ENCODE assay signal across 17 cellular contexts in genomic region chr3:115685097-115685496, GRCh38.
DNase-seq lines count a peak whose midpoint lies in the region; ATAC-seq and TF ChIP-seq lines count a peak whose summit lies in the region.
"Had no signal": no experiment of that assay in that cellular context is flagged by ENCODE, and none has a peak within 500 bp of the region (broad histone marks: within the 10 kb centered on the region; RNA-seq: fewer than 3 reads in every experiment).

No MANE protein-coding gene starts in this region.

- H3K36me3 Mint-ChIP-seq in progenitor cell of endocrine pancreas (ENCODE audit: insufficient read depth): no peaks in the 10 kb centered on the region

- H3K36me3 ChIP-seq in mammary epithelial cell (ENCODE audit: insufficient read depth, low read length): no peaks in the 10 kb centered on the region
- H3K36me3 ChIP-seq: esophagus muscularis mucosa, MG63 had no signal

- no peaks in the 10 kb centered on the region for H4K20me1 ChIP-seq in mammary epithelial cell (ENCODE audit: insufficient read depth, low read length)

- in situ Hi-C loops in mammary epithelial cell (cut with MboI; ENCODE audit: low sequenced_read_pairs in 2 of 2): loop anchor here in 1 of 2 donors (25.0 kb wide), 2 partner anchors 127 to 248 kb away; no protein-coding TSS in a partner anchor

- dilution Hi-C loops in mammary epithelial cell (cut with HindIII; ENCODE audit: low sequenced_read_pairs): no loop called here

- ATAC-seq in GM18498 (IDR thresholded peaks at IDR 0.05; ENCODE audit: unreplicated experiment): peak; percentile 78
- ATAC-seq in HG02678 (IDR thresholded peaks at IDR 0.05; ENCODE audit: unreplicated experiment): peak; percentile 80
- ATAC-seq in HG03520 (IDR thresholded peaks at IDR 0.05; ENCODE audit: unreplicated experiment): peak; percentile 69
- ATAC-seq in HG03196 (IDR thresholded peaks at IDR 0.05; ENCODE audit: unreplicated experiment): no peak
- ATAC-seq: activated T-cell treated with anti-CD3 and anti-CD28 coated beads, Interleukin-2, amount 50 U/mL, for 4 hours; HCT116; left cardiac atrium had no signal

- intact Hi-C loops in mammary epithelial cell (cut with micrococcal nuclease): no loop called here

- H3K4me2 ChIP-seq in mammary epithelial cell (ENCODE audit: insufficient read depth, low read depth, low read length): no peak overlapping the region

- TF ChIP-seq CTCF in progenitor cell of endocrine pancreas (IDR thresholded peaks at IDR 0.05; ENCODE audit: unreplicated experiment) (no peak), mammary epithelial cell (conservative IDR thresholded peaks at IDR 0.05 in 1 of 2, IDR thresholded peaks at IDR 0.05 in 1 of 2; ENCODE audit: extremely low read depth in 1 of 2, insufficient read depth in 1 of 2, low read depth in 1 of 2, low read length in 2 of 2) (no peak)

- no peak overlapping the region for H3K4me3 ChIP-seq in mammary epithelial cell (replicated peaks in 1 of 3; ENCODE audit: insufficient read depth in 1 of 3, low read depth in 2 of 3, low read length in 3 of 3)
- H3K4me3 ChIP-seq: esophagus muscularis mucosa, MG63, SK-N-MC had no signal

- no peaks in the 10 kb centered on the region for H3K4me1 ChIP-seq in mammary epithelial cell (ENCODE audit: insufficient read depth, low read length)
- H3K4me1 ChIP-seq: esophagus muscularis mucosa had no signal

- H3K79me2 ChIP-seq in mammary epithelial cell (ENCODE audit: insufficient read depth, low read length): no peaks in the 10 kb centered on the region

- no peak overlapping the region for H3K27ac ChIP-seq in mammary epithelial cell (ENCODE audit: insufficient read depth, low read depth, low read length)
- H3K27ac ChIP-seq: esophagus muscularis mucosa, SK-N-MC had no signal

- no peaks in the 10 kb centered on the region for H3K27me3 Mint-ChIP-seq in progenitor cell of endocrine pancreas

- CTCF ChIA-PET in mammary epithelial cell (lab: Charles Lee; ENCODE audit: low non-redundant PET): no interaction called here

- H3K9me3 Mint-ChIP-seq in progenitor cell of endocrine pancreas (ENCODE audit: low read depth): no peaks in the 10 kb centered on the region
- H3K9me3 Mint-ChIP-seq: activated T-cell treated with anti-CD3 and anti-CD28 coated beads, Interleukin-2, amount 50 U/mL, for 4 hours; dendritic cell treated with granulocyte-macrophage colony-stimulating factor and Interleukin-4, amounts not matched to agents 40 ng/mL and 50 ng/mL, for 4 days had no signal

- H3K9me3 ChIP-seq in mammary epithelial cell (replicated peaks; ENCODE audit: insufficient read depth, low read length): no peaks in the 10 kb centered on the region
- H3K9me3 ChIP-seq: esophagus muscularis mucosa, MG63 had no signal

- no peak overlapping the region for H3K27ac Mint-ChIP-seq in progenitor cell of endocrine pancreas
- H3K27ac Mint-ChIP-seq: dendritic cell treated with granulocyte-macrophage colony-stimulating factor and Interleukin-4, amounts not matched to agents 40 ng/mL and 50 ng/mL, for 4 days had no signal

- no peak overlapping the region for H3K4me3 Mint-ChIP-seq in progenitor cell of endocrine pancreas (ENCODE audit: low read depth)
- H3K4me3 Mint-ChIP-seq: activated T-cell treated with anti-CD3 and anti-CD28 coated beads, Interleukin-2, amount 50 U/mL, for 4 hours; dendritic cell treated with granulocyte-macrophage colony-stimulating factor and Interleukin-4, amounts not matched to agents 40 ng/mL and 50 ng/mL, for 4 days had no signal

- DNase-seq in GM19238 (ENCODE audit: insufficient read length, low spot score) (peak; percentile 6), progenitor cell of endocrine pancreas (ENCODE audit: low spot score, unreplicated experiment) (no peak), GDM1 (lab: John Stamatoyannopoulos, UW) (no peak), mammary epithelial cell (no peak)
- DNase-seq: activated CD4-positive, CD25-positive, alpha-beta regulatory T cell; activated T-cell treated with anti-CD3 and anti-CD28 coated beads, Interleukin-2, amount 50 U/mL, for 4 hours; DMS79; left cardiac atrium; MG63 had no signal

- no TSS peak for BruUV-seq in mammary epithelial cell (replicated peaks; lab: Mats Ljungman, UMichigan)

- no peak overlapping the region for H3K9ac ChIP-seq in mammary epithelial cell (ENCODE audit: insufficient read depth, low read length)

- H3K27me3 ChIP-seq in mammary epithelial cell (ENCODE audit: insufficient read depth, low read length): peaks cover under 1% of the 10 kb centered on the region
- H3K27me3 ChIP-seq: MG63 had no signal

- no peak overlapping the region for H2AFZ ChIP-seq in mammary epithelial cell (ENCODE audit: low read depth, low read length)

- no peaks in the 10 kb centered on the region for H3K4me1 Mint-ChIP-seq in progenitor cell of endocrine pancreas (ENCODE audit: low read depth)
